In genomic region chr12:20123465-20123864, GRCh38 we compare ENCODE assay signal across 29 cellular contexts.
"Had no signal": no experiment of that assay in that cellular context is flagged by ENCODE, and none has a peak within 500 bp of the region (broad histone marks: within the 10 kb centered on the region; RNA-seq: fewer than 3 reads in every experiment).

No MANE protein-coding gene starts in this region.

- H3K9ac ChIP-seq: neural progenitor cell, parathyroid adenoma had no signal

- FAIRE-seq: small intestine had no signal

- H3K27me3 ChIP-seq: neural progenitor cell, neutrophil, ovary, sigmoid colon, suprapubic skin, testis, tibial nerve, upper lobe of left lung, uterus had no signal

- H3K79me2 ChIP-seq: parathyroid adenoma had no signal

- H3K9me3 ChIP-seq: neutrophil, ovary, psoas muscle, sigmoid colon, suprapubic skin, testis, tibial nerve, upper lobe of left lung, uterus had no signal

- H2AFZ ChIP-seq: parathyroid adenoma had no signal

- DNase-seq: naive thymus-derived CD4-positive, alpha-beta T cell; natural killer cell; nucleus accumbens; ovary; posterior cingulate gyrus; psoas muscle; right cardiac atrium; sigmoid colon; small intestine; stimulated activated CD4-positive, alpha-beta T cell treated with anti-CD3 and anti-CD28 coated beads, Interleukin-15, amount 100 ng/mL, for 24 hours; stimulated activated CD4-positive, alpha-beta T cell treated with anti-CD3 and anti-CD28 coated beads, Interleukin-2, amount 100 ng/mL, for 24 hours; stimulated activated CD4-positive, alpha-beta T cell treated with anti-CD3 and anti-CD28 coated beads, Interleukin-2, amount 100 ng/mL, for 48 hours; stimulated activated CD4-positive, alpha-beta T cell treated with anti-CD3 and anti-CD28 coated beads, Interleukin-4, amount 100 ng/mL, for 24 hours; stimulated activated naive CD4-positive, alpha-beta T cell; stimulated activated naive CD8-positive, alpha-beta T cell treated with anti-CD3 and anti-CD28 coated beads, Interleukin-15, amount 100 ng/mL, for 72 hours; stimulated activated naive CD8-positive, alpha-beta T cell treated with anti-CD3 and anti-CD28 coated beads, Interleukin-15, Interleukin-2, amounts not matched to agents 100 U/mL and 50 U/mL, for 24 hours; substantia nigra; testis; trophoblast cell; uterus had no signal

- H3K36me3 ChIP-seq: neural progenitor cell, neutrophil, ovary, sigmoid colon, suprapubic skin, tibial nerve, upper lobe of left lung, uterus had no signal

- ATAC-seq: naive thymus-derived CD4-positive, alpha-beta T cell; natural killer cell; psoas muscle; right cardiac atrium; stimulated activated memory B cell treated with anti-CD40 and anti-IgM and Interleukin-4, amounts not matched to agents 10 μg/mL and 1 μg/mL and 100 μg/mL, for 72 hours; stimulated activated naive CD8-positive, alpha-beta T cell treated with anti-CD3 and anti-CD28 coated beads, Interleukin-15, amount 100 ng/mL, for 72 hours; stimulated activated naive CD8-positive, alpha-beta T cell treated with anti-CD3 and anti-CD28 coated beads, Interleukin-15, Interleukin-2, amounts not matched to agents 100 U/mL and 50 U/mL, for 24 hours had no signal

- H3K27ac ChIP-seq: neural progenitor cell, neutrophil, ovary, parathyroid adenoma, psoas muscle, suprapubic skin, testis, tibial nerve, upper lobe of left lung, uterus had no signal

- H3K27ac Mint-ChIP-seq: naive thymus-derived CD4-positive, alpha-beta T cell; natural killer cell; nephron; neural progenitor cell; progenitor cell of endocrine pancreas; stimulated activated memory B cell treated with anti-CD40 and anti-IgM and Interleukin-4, amounts not matched to agents 10 μg/mL and 1 μg/mL and 100 μg/mL, for 72 hours; stimulated activated naive CD8-positive, alpha-beta T cell treated with anti-CD3 and anti-CD28 coated beads, Interleukin-15, amount 100 ng/mL, for 72 hours had no signal

- H3K36me3 Mint-ChIP-seq: naive thymus-derived CD4-positive, alpha-beta T cell; natural killer cell; neural progenitor cell; stimulated activated memory B cell treated with anti-CD40 and anti-IgM and Interleukin-4, amounts not matched to agents 10 μg/mL and 1 μg/mL and 100 μg/mL, for 72 hours had no signal

- H3K4me2 ChIP-seq: neural progenitor cell had no signal

- H3K9me3 Mint-ChIP-seq: natural killer cell; nephron; neural progenitor cell; stimulated activated memory B cell treated with anti-CD40 and anti-IgM and Interleukin-4, amounts not matched to agents 10 μg/mL and 1 μg/mL and 100 μg/mL, for 72 hours; stimulated activated naive CD8-positive, alpha-beta T cell treated with anti-CD3 and anti-CD28 coated beads, Interleukin-15, amount 100 ng/mL, for 72 hours had no signal

- H3K4me3 ChIP-seq: neural progenitor cell, ovary, psoas muscle, sigmoid colon, suprapubic skin, testis, tibial nerve, upper lobe of left lung, uterus had no signal

- H3K4me1 Mint-ChIP-seq: natural killer cell; nephron; neural progenitor cell; stimulated activated memory B cell treated with anti-CD40 and anti-IgM and Interleukin-4, amounts not matched to agents 10 μg/mL and 1 μg/mL and 100 μg/mL, for 72 hours; stimulated activated naive CD8-positive, alpha-beta T cell treated with anti-CD3 and anti-CD28 coated beads, Interleukin-15, amount 100 ng/mL, for 72 hours had no signal

- H3K4me1 ChIP-seq: parathyroid adenoma, psoas muscle, suprapubic skin, testis, tibial nerve, upper lobe of left lung, uterus had no signal

- H3K4me3 Mint-ChIP-seq: naive thymus-derived CD4-positive, alpha-beta T cell; natural killer cell; nephron; neural progenitor cell; stimulated activated memory B cell treated with anti-CD40 and anti-IgM and Interleukin-4, amounts not matched to agents 10 μg/mL and 1 μg/mL and 100 μg/mL, for 72 hours; stimulated activated naive CD8-positive, alpha-beta T cell treated with anti-CD3 and anti-CD28 coated beads, Interleukin-15, amount 100 ng/mL, for 72 hours had no signal

- H3K27me3 Mint-ChIP-seq: naive thymus-derived CD4-positive, alpha-beta T cell; progenitor cell of endocrine pancreas; stimulated activated memory B cell treated with anti-CD40 and anti-IgM and Interleukin-4, amounts not matched to agents 10 μg/mL and 1 μg/mL and 100 μg/mL, for 72 hours; stimulated activated naive CD8-positive, alpha-beta T cell treated with anti-CD3 and anti-CD28 coated beads, Interleukin-15, amount 100 ng/mL, for 72 hours had no signal
